Comparison of ENCODE assay signal across 2 cellular contexts in genomic region chr6:33677689-33678088, GRCh38.
TF ChIP-seq lines count a peak whose summit lies in the region.

No MANE protein-coding gene starts in this region.

TF ChIP-seq in HEK293, 187 proteins besides CTCF, POLR2A, EP300 and RAD21:
- TF ChIP-seq BCL11B (tag by site-specific recombination; IDR thresholded peaks at IDR 0.05; ENCODE audit: low read depth) = peak; percentile 96
- no peak for TF ChIP-seq ZIC2 (tag by site-specific recombination; IDR thresholded peaks at IDR 0.05)
- TF ChIP-seq BCL11A (tag by site-specific recombination; IDR thresholded peaks at IDR 0.05; ENCODE audit: low read depth) = peak; percentile 96

TF ChIP-seq in K562, 482 proteins besides CTCF, POLR2A, EP300 and RAD21 (continues in another document):
- TF ChIP-seq POLR3A (IDR thresholded peaks at IDR 0.05; ENCODE audit: borderline replicate concordance, extremely low read depth, insufficient read depth, insufficient read length) = no peak
- TF ChIP-seq ASH1L (IDR thresholded peaks at IDR 0.05; ENCODE audit: borderline replicate concordance, low read depth, partially characterized antibody) = no peak
- no peak for TF ChIP-seq NCOA6 (IDR thresholded peaks at IDR 0.05)
- peak; percentile 92 for TF ChIP-seq NR2C1 (IDR thresholded peaks at IDR 0.05)
- TF ChIP-seq NR2C1 (tag; IDR thresholded peaks at IDR 0.05) = peak; percentile 91
- TF ChIP-seq KDM4B (IDR thresholded peaks at IDR 0.05; ENCODE audit: borderline replicate concordance in 2 of 2, low read depth in 1 of 2) = no peak
- TF ChIP-seq ZBTB33 (CRISPR knock-in tag; IDR thresholded peaks at IDR 0.05) = no peak
- TF ChIP-seq ZNF644 (tag; IDR thresholded peaks at IDR 0.05; ENCODE audit: low read depth) = no peak
- TF ChIP-seq YY1 (IDR thresholded peaks at IDR 0.05; ENCODE audit: borderline replicate concordance in 1 of 3, control insufficient read depth in 1 of 3, extremely low read depth in 1 of 3, insufficient read depth in 3 of 3, insufficient read length in 1 of 3, insufficient replicate concordance in 2 of 3, low read depth in 1 of 3, low read length in 2 of 3) = no peak
- no peak for TF ChIP-seq AFF4 (CRISPR knock-in tag; IDR thresholded peaks at IDR 0.05)
- TF ChIP-seq HDAC1 (IDR thresholded peaks at IDR 0.05) = 0 out of 4 replicates have a peak, but pooled peaks of 1 of the 2 experiments have one; percentile 9
- TF ChIP-seq CBFB (CRISPR knock-in tag; IDR thresholded peaks at IDR 0.05) = no peak
- no peak for TF ChIP-seq RBM14 (IDR thresholded peaks at IDR 0.05; ENCODE audit: borderline replicate concordance, insufficient read depth, low read depth, low read length)
- no peak for TF ChIP-seq NR0B1 (IDR thresholded peaks at IDR 0.05; ENCODE audit: partially characterized antibody)
- no peak for TF ChIP-seq EZH2 (IDR thresholded peaks at IDR 0.05; ENCODE audit: borderline replicate concordance, low read depth, low read length)
- TF ChIP-seq CLOCK (CRISPR knock-in tag; IDR thresholded peaks at IDR 0.05; ENCODE audit: borderline replicate concordance) = no peak
- peak; percentile 89; the same call in 1 of the 2 replicates for TF ChIP-seq ESRRA (IDR thresholded peaks at IDR 0.05; ENCODE audit: borderline replicate concordance, low read depth)
- no peak for TF ChIP-seq PKNOX1 (IDR thresholded peaks at IDR 0.05)
- no peak for TF ChIP-seq THRAP3 (IDR thresholded peaks at IDR 0.05; ENCODE audit: borderline replicate concordance)
- no peak for TF ChIP-seq HINFP (tag; conservative IDR thresholded peaks at IDR 0.05; ENCODE audit: low read depth)
- TF ChIP-seq SMAD4 (CRISPR knock-in tag; conservative IDR thresholded peaks at IDR 0.05) = no peak
- no peak for TF ChIP-seq TRIM24 (IDR thresholded peaks at IDR 0.05)
- TF ChIP-seq YBX1 (IDR thresholded peaks at IDR 0.05) = no peak
- no peak for TF ChIP-seq CCAR2 (IDR thresholded peaks at IDR 0.05; ENCODE audit: low read depth, low read length)
- no peak for TF ChIP-seq BACH1 (tag; IDR thresholded peaks at IDR 0.05)
- TF ChIP-seq ETV1 (tag; conservative IDR thresholded peaks at IDR 0.05; ENCODE audit: low read depth) = no peak
- no peak for TF ChIP-seq ZNF695 (CRISPR knock-in tag; IDR thresholded peaks at IDR 0.05)
- TF ChIP-seq ZNF436 (CRISPR knock-in tag; IDR thresholded peaks at IDR 0.05) = no peak
- no peak for TF ChIP-seq TRIM28 (IDR thresholded peaks at IDR 0.05)
- TF ChIP-seq GTF2F1 (IDR thresholded peaks at IDR 0.05; ENCODE audit: low read depth, low read length) = no peak
- TF ChIP-seq MGA (IDR thresholded peaks at IDR 0.05) = no peak
- no peak for TF ChIP-seq SNAPC5 (CRISPR knock-in tag; IDR thresholded peaks at IDR 0.05)
